1 cellular context compared by ENCODE assay signal in the genomic region with DNA sequence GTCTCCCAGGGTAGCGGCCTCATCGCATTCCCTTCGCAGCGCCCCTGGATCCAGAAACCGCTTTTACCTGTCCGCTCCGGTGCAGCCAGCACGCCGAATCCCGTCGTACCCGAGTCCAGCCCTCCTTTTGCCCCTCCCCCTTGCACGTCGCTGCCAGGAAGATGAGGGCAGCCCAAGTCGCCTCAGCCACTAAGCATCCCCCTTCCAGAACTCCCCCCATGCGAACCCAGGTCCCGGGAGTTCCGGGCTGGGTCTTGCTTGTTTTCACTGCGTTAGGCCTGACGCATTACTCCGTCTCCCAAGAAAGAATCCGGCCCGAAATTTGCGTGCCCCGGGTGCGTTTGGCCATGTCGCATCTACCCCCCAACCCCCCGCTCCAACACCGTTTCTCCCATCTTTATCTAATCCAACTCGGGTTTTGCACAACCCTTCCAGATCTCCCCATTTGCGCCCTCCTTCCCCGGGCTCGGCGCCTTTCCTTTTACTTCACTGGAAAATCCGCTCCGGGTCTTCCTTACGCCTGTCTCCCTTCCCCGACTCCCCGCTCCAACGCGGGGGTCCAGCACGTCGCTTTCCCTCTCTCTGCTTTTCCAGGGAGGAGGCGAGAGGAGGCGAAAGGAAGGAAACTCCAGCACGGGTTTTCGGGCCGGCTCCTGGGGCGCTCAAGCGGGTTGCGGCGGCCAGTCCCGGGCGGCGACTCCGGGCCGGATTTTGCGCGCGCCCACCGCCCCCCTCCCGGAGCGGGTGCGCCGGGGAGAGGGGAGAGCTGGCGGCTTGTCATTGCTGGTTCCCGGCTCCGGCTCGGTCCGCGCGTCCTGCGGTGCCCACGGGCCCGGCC.
TF ChIP-seq lines count a peak whose summit lies in the region.
"Not testable (repeated sequence)": the region's sequence is repeated elsewhere in the genome, so short reads cannot be mapped to it uniquely, and the experiment has no call there.

No MANE protein-coding gene starts in this region.

TF ChIP-seq in HepG2, 621 proteins besides CTCF, POLR2A, EP300 and RAD21 (continued from another document and continues in another):
- TF ChIP-seq ZNF746 (CRISPR knock-in tag; IDR thresholded peaks at IDR 0.05) (peak; percentile 52; the same call in 1 of the 2 replicates), PHF8 (CRISPR knock-in tag; IDR thresholded peaks at IDR 0.05) (peak; percentile 66), TEAD3 (CRISPR knock-in tag; optimal IDR thresholded peaks at IDR 0.05; ENCODE audit: borderline replicate concordance) (peak; percentile 17), ZFX (CRISPR knock-in tag; IDR thresholded peaks at IDR 0.05; ENCODE audit: low read depth) (peak; percentile 69), ZNF501 (CRISPR knock-in tag; IDR thresholded peaks at IDR 0.05) (peak; percentile 66; the same call in 1 of the 2 replicates), MXD1 (CRISPR knock-in tag; IDR thresholded peaks at IDR 0.05) (0 out of 2 replicates have a peak, but pooled peaks have one; percentile 26), ZNF629 (CRISPR knock-in tag; conservative IDR thresholded peaks at IDR 0.05) (0 out of 2 replicates have a peak, but pooled peaks have one; percentile 7), ZFY (CRISPR knock-in tag; IDR thresholded peaks at IDR 0.05) (peak; percentile 25), ATF7-NPFF (CRISPR knock-in tag; IDR thresholded peaks at IDR 0.05; ENCODE audit: low read depth) (peak; percentile 15; the same call in 1 of the 2 replicates), HNF4G (IDR thresholded peaks at IDR 0.05; ENCODE audit: borderline replicate concordance, low read depth, low read length) (peak; percentile 9; the same call in 1 of the 2 replicates), PHF20 (CRISPR knock-in tag; IDR thresholded peaks at IDR 0.05) (0 out of 2 replicates have a peak, but pooled peaks have one; percentile 38), ZNF468 (CRISPR knock-in tag; IDR thresholded peaks at IDR 0.05) (0 out of 2 replicates have a peak, but pooled peaks have one; percentile 40), POGZ (CRISPR knock-in tag; IDR thresholded peaks at IDR 0.05) (0 out of 2 replicates have a peak, but pooled peaks have one; percentile 34), ZNF563 (CRISPR knock-in tag; IDR thresholded peaks at IDR 0.05) (0 out of 2 replicates have a peak, but pooled peaks have one; percentile 40), TARDBP (CRISPR knock-in tag; IDR thresholded peaks at IDR 0.05) (0 out of 2 replicates have a peak, but pooled peaks have one; percentile 43), ZNF414 (CRISPR knock-in tag; IDR thresholded peaks at IDR 0.05) (0 out of 2 replicates have a peak, but pooled peaks have one; percentile 22), HOXA3 (CRISPR knock-in tag; IDR thresholded peaks at IDR 0.05) (peak; percentile 38; the same call in 1 of the 2 replicates), SOX6 (CRISPR knock-in tag; IDR thresholded peaks at IDR 0.05) (0 out of 2 replicates have a peak, but pooled peaks have one; percentile 36), ZNF329 (CRISPR knock-in tag; IDR thresholded peaks at IDR 0.05; ENCODE audit: low read depth) (0 out of 2 replicates have a peak, but pooled peaks have one; percentile 29), ZNF235 (CRISPR knock-in tag; IDR thresholded peaks at IDR 0.05; ENCODE audit: borderline replicate concordance) (0 out of 2 replicates have a peak, but pooled peaks have one; percentile 19), SP2 (CRISPR knock-in tag; IDR thresholded peaks at IDR 0.05) (0 out of 2 replicates have a peak, but pooled peaks have one; percentile 17), MXI1 (IDR thresholded peaks at IDR 0.05; ENCODE audit: borderline replicate concordance, low read depth, low read length) (peak; percentile 10; the same call in 1 of the 3 replicates), GZF1 (CRISPR knock-in tag; IDR thresholded peaks at IDR 0.05) (0 out of 2 replicates have a peak, but pooled peaks have one; percentile 35), PCBP1 (IDR thresholded peaks at IDR 0.05; ENCODE audit: borderline replicate concordance, low read depth, low read length) (0 out of 2 replicates have a peak, but pooled peaks have one; percentile 0), KDM1A (CRISPR knock-in tag; IDR thresholded peaks at IDR 0.05) (0 out of 2 replicates have a peak, but pooled peaks have one; percentile 13), POLR2G (IDR thresholded peaks at IDR 0.05; ENCODE audit: low read depth, low read length) (peak; percentile 46; the same call in 1 of the 2 replicates), ZNF652 (CRISPR knock-in tag; IDR thresholded peaks at IDR 0.05; ENCODE audit: borderline replicate concordance, low read depth) (peak; percentile 13; the same call in 1 of the 2 replicates), HNRNPLL (IDR thresholded peaks at IDR 0.05; ENCODE audit: low read depth, low read length, poor library complexity, severe bottlenecking) (peak; percentile 40), ZSCAN20 (CRISPR knock-in tag; IDR thresholded peaks at IDR 0.05; ENCODE audit: borderline replicate concordance) (peak; percentile 43; the same call in 1 of the 2 replicates), TBX3 (IDR thresholded peaks at IDR 0.05; ENCODE audit: borderline replicate concordance) (0 out of 2 replicates have a peak, but pooled peaks have one; percentile 9), ZNF572 (CRISPR knock-in tag; IDR thresholded peaks at IDR 0.05) (0 out of 2 replicates have a peak, but pooled peaks have one; percentile 36), TFDP1 (CRISPR knock-in tag; IDR thresholded peaks at IDR 0.05; ENCODE audit: borderline replicate concordance) (peak; percentile 28; the same call in 1 of the 2 replicates), SRSF4 (IDR thresholded peaks at IDR 0.05; ENCODE audit: low read depth, low read length, poor library complexity, severe bottlenecking) (peak; percentile 79)
- TF ChIP-seq, protein P1, sequence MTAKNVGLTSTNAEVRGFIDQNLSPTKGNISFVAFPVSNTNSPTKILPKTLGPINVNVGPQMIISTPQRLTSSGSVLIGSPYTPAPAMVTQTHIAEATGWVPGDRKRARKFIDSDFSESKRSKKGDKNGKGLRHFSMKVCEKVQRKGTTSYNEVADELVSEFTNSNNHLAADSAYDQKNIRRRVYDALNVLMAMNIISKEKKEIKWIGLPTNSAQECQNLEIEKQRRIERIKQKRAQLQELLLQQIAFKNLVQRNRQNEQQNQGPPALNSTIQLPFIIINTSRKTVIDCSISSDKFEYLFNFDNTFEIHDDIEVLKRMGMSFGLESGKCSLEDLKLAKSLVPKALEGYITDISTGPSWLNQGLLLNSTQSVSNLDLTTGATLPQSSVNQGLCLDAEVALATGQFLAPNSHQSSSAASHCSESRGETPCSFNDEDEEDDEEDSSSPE (CRISPR knock-in tag; IDR thresholded peaks at IDR 0.05) = peak; percentile 54; the same call in 1 of the 2 replicates
- TF ChIP-seq, protein P2, sequence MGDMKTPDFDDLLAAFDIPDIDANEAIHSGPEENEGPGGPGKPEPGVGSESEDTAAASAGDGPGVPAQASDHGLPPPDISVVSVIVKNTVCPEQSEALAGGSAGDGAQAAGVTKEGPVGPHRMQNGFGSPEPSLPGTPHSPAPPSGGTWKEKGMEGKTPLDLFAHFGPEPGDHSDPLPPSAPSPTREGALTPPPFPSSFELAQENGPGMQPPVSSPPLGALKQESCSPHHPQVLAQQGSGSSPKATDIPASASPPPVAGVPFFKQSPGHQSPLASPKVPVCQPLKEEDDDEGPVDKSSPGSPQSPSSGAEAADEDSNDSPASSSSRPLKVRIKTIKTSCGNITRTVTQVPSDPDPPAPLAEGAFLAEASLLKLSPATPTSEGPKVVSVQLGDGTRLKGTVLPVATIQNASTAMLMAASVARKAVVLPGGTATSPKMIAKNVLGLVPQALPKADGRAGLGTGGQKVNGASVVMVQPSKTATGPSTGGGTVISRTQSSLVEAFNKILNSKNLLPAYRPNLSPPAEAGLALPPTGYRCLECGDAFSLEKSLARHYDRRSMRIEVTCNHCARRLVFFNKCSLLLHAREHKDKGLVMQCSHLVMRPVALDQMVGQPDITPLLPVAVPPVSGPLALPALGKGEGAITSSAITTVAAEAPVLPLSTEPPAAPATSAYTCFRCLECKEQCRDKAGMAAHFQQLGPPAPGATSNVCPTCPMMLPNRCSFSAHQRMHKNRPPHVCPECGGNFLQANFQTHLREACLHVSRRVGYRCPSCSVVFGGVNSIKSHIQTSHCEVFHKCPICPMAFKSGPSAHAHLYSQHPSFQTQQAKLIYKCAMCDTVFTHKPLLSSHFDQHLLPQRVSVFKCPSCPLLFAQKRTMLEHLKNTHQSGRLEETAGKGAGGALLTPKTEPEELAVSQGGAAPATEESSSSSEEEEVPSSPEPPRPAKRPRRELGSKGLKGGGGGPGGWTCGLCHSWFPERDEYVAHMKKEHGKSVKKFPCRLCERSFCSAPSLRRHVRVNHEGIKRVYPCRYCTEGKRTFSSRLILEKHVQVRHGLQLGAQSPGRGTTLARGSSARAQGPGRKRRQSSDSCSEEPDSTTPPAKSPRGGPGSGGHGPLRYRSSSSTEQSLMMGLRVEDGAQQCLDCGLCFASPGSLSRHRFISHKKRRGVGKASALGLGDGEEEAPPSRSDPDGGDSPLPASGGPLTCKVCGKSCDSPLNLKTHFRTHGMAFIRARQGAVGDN (CRISPR knock-in tag; IDR thresholded peaks at IDR 0.05) = peak; percentile 78
- TF ChIP-seq, protein P3, sequence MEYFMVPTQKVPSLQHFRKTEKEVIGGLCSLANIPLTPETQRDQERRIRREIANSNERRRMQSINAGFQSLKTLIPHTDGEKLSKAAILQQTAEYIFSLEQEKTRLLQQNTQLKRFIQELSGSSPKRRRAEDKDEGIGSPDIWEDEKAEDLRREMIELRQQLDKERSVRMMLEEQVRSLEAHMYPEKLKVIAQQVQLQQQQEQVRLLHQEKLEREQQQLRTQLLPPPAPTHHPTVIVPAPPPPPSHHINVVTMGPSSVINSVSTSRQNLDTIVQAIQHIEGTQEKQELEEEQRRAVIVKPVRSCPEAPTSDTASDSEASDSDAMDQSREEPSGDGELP (IDR thresholded peaks at IDR 0.05; ENCODE audit: borderline replicate concordance, low read depth) = peak; percentile 18; the same call in 1 of the 2 replicates
- TF ChIP-seq HNF4G (CRISPR knock-in tag; IDR thresholded peaks at IDR 0.05; ENCODE audit: borderline replicate concordance, low read depth); SOX6 (IDR thresholded peaks at IDR 0.05): not testable (repeated sequence)
- TF ChIP-seq, protein P4, sequence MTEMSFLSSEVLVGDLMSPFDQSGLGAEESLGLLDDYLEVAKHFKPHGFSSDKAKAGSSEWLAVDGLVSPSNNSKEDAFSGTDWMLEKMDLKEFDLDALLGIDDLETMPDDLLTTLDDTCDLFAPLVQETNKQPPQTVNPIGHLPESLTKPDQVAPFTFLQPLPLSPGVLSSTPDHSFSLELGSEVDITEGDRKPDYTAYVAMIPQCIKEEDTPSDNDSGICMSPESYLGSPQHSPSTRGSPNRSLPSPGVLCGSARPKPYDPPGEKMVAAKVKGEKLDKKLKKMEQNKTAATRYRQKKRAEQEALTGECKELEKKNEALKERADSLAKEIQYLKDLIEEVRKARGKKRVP (CRISPR knock-in tag; IDR thresholded peaks at IDR 0.05) = 0 out of 4 replicates have a peak, but pooled peaks of 1 of the 2 experiments have one; percentile 15
- TF ChIP-seq, protein P5, sequence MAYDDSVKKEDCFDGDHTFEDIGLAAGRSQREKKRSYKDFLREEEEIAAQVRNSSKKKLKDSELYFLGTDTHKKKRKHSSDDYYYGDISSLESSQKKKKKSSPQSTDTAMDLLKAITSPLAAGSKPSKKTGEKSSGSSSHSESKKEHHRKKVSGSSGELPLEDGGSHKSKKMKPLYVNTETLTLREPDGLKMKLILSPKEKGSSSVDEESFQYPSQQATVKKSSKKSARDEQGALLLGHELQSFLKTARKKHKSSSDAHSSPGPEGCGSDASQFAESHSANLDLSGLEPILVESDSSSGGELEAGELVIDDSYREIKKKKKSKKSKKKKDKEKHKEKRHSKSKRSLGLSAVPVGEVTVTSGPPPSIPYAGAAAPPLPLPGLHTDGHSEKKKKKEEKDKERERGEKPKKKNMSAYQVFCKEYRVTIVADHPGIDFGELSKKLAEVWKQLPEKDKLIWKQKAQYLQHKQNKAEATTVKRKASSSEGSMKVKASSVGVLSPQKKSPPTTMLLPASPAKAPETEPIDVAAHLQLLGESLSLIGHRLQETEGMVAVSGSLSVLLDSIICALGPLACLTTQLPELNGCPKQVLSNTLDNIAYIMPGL (CRISPR knock-in tag; IDR thresholded peaks at IDR 0.05; ENCODE audit: borderline replicate concordance in 1 of 2, low read depth in 1 of 2) = peak in 1 of 2 experiments; percentile 62; a peak in 2 of 4 replicates
- TF ChIP-seq, protein P6, sequence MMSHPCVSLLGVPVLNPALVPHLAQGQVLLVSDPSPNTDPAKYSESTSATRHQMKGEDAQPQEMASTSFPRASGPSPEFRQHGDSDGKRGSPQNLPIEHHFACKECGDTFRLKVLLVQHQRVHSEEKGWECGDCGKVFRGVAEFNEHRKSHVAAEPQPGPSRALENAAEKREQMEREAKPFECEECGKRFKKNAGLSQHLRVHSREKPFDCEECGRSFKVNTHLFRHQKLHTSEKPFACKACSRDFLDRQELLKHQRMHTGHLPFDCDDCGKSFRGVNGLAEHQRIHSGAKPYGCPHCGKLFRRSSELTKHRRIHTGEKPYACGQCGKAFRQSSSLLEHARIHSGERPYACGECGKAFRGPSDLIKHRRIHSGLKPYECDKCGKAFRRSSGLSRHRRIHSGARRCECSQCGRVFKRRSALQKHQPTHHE (CRISPR knock-in tag; IDR thresholded peaks at IDR 0.05; ENCODE audit: borderline replicate concordance) = 0 out of 2 replicates have a peak, but pooled peaks have one; percentile 14
- TF ChIP-seq, protein P7, sequence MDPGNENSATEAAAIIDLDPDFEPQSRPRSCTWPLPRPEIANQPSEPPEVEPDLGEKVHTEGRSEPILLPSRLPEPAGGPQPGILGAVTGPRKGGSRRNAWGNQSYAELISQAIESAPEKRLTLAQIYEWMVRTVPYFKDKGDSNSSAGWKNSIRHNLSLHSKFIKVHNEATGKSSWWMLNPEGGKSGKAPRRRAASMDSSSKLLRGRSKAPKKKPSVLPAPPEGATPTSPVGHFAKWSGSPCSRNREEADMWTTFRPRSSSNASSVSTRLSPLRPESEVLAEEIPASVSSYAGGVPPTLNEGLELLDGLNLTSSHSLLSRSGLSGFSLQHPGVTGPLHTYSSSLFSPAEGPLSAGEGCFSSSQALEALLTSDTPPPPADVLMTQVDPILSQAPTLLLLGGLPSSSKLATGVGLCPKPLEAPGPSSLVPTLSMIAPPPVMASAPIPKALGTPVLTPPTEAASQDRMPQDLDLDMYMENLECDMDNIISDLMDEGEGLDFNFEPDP (CRISPR knock-in tag; conservative IDR thresholded peaks at IDR 0.05) = 0 out of 2 replicates have a peak, but pooled peaks have one; percentile 80
